Comparison of ENCODE assay signal across 10 cellular contexts in the genomic region with DNA sequence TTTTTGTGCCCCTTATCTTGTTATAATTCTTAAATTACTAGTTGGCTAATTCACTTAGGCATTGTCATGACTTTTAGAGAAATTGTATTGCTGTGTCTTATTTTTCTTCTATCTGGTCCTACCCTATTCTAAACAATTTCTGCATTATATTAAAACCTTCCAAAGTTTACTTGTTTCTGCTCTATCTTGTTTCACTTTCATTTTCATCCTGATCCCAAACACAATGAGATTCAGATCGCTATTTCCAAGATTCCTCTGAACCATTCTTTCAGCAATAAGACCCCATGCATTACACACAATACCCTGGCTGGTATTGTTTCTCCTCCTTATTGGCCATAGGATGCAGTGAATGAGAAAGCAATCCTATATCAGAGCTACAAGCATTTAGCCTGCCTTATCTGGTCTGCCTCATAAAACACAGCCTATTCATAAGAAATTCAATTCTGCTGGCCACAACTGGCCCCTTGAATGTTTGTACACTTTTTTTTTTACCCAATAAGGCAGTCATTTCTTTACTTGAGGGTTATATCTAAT.
A peak's percentile ranks its signal among the peaks of the same experiment; 100 is the strongest.
DNase-seq lines count a peak whose midpoint lies in the region; ATAC-seq and TF ChIP-seq lines count a peak whose summit lies in the region.
"Had no signal": no experiment of that assay in that cellular context is flagged by ENCODE, and none has a peak within 500 bp of the region (broad histone marks: within the 10 kb centered on the region; RNA-seq: fewer than 3 reads in every experiment).

No MANE protein-coding gene starts in this region.

- no peaks in the 10 kb centered on the region for H3K79me2 ChIP-seq in smooth muscle cell (ENCODE audit: low read depth)

- in situ Hi-C loops in GM13977 (cut with MboI; ENCODE audit: low pct_unique_long_range_greater_than_20kb, low sequenced_read_pairs, unreplicated experiment): no loop called here

- no peak overlapping the region for H3K4me3 Mint-ChIP-seq in endothelial cell (ENCODE audit: unreplicated experiment)

- TF ChIP-seq CTCF in RWPE2 (IDR thresholded peaks at IDR 0.05; ENCODE audit: poor library complexity, severe bottlenecking) (no peak), smooth muscle cell (IDR thresholded peaks at IDR 0.05; ENCODE audit: borderline replicate concordance, insufficient read depth, poor library complexity, severe bottlenecking) (no peak), endothelial cell (IDR thresholded peaks at IDR 0.05; ENCODE audit: unreplicated experiment) (no peak), GM13977 (IDR thresholded peaks at IDR 0.05; ENCODE audit: extremely low read depth, insufficient read depth, missing control alignments) (no peak)

- H3K4me2 ChIP-seq in smooth muscle cell: peak overlapping the region; percentile 62

- no peaks in the 10 kb centered on the region for H3K9me3 Mint-ChIP-seq in endothelial cell (ENCODE audit: unreplicated experiment)

- no peaks in the 10 kb centered on the region for H3F3A ChIP-seq in smooth muscle cell (ENCODE audit: low read depth)

- no peak overlapping the region for H3K9ac ChIP-seq in smooth muscle cell (ENCODE audit: low read depth)

- peak overlapping the region; percentile 18 for H2AFZ ChIP-seq in smooth muscle cell (ENCODE audit: low read depth)

- ATAC-seq in RWPE2 (ENCODE audit: low read depth): no peak

- peak; percentile 6 for DNase-seq in ELR (ENCODE audit: low read depth)
- DNase-seq in RWPE2 (ENCODE audit: low spot score): no peak
- peak; percentile 32 for DNase-seq in globus pallidus (ENCODE audit: low spot score)
- no peak for DNase-seq in smooth muscle cell (lab: John Stamatoyannopoulos, UW; ENCODE audit: unreplicated experiment)
- no peak for DNase-seq in endothelial cell (ENCODE audit: low spot score)
- DNase-seq in SIG-M5 (lab: John Stamatoyannopoulos, UW): no peak
- DNase-seq in GM13977 (ENCODE audit: low spot score): no peak
- DNase-seq: MV-4-11 had no signal

- H3K36me3 ChIP-seq in RWPE2 (ENCODE audit: low read depth) (no peaks in the 10 kb centered on the region), smooth muscle cell (ENCODE audit: low read depth) (no peaks in the 10 kb centered on the region)
- H3K36me3 ChIP-seq: cardiac muscle cell, neutrophil had no signal

- H3K27me3 ChIP-seq in RWPE2 (ENCODE audit: insufficient read depth, poor library complexity, severe bottlenecking) (no peaks in the 10 kb centered on the region), smooth muscle cell (ENCODE audit: low read depth) (no peaks in the 10 kb centered on the region)
- H3K27me3 ChIP-seq: cardiac muscle cell, neutrophil had no signal

- H3K4me1 Mint-ChIP-seq in endothelial cell (ENCODE audit: unreplicated experiment): no peaks in the 10 kb centered on the region

- H3K4me1 ChIP-seq in RWPE2 (ENCODE audit: insufficient read depth, poor library complexity, severe bottlenecking) (no peaks in the 10 kb centered on the region), smooth muscle cell (ENCODE audit: low read depth) (no peaks in the 10 kb centered on the region)

- no peaks in the 10 kb centered on the region for H4K20me1 ChIP-seq in smooth muscle cell (ENCODE audit: low read depth)

- H3K9me3 ChIP-seq in RWPE2 (ENCODE audit: severe bottlenecking) (no peaks in the 10 kb centered on the region), smooth muscle cell (replicated peaks; ENCODE audit: low read depth) (no peaks in the 10 kb centered on the region)
- H3K9me3 ChIP-seq: neutrophil had no signal

- no peaks in the 10 kb centered on the region for H3K36me3 Mint-ChIP-seq in endothelial cell (ENCODE audit: low read depth, unreplicated experiment)

- H3K27me3 Mint-ChIP-seq in endothelial cell (ENCODE audit: unreplicated experiment): no peaks in the 10 kb centered on the region

- H3K27ac Mint-ChIP-seq in endothelial cell (ENCODE audit: unreplicated experiment): no peak overlapping the region

- H3K27ac ChIP-seq in RWPE2 (ENCODE audit: poor library complexity, severe bottlenecking) (no peak overlapping the region), smooth muscle cell (ENCODE audit: low read depth) (no peak overlapping the region)
- H3K27ac ChIP-seq: cardiac muscle cell, neutrophil had no signal

- 90% methylated on average over 1 of the region's 1 CpG for whole genome bisulfite sequencing in smooth muscle cell (ENCODE audit: low lambda C conversion rate)

- H3K4me3 ChIP-seq in RWPE2 (ENCODE audit: severe bottlenecking): peak overlapping the region; percentile 13
- H3K4me3 ChIP-seq in smooth muscle cell: no peak overlapping the region
- H3K4me3 ChIP-seq: cardiac muscle cell had no signal

Comparison
In these comparisons a context has a peak if more than half of its experiments do, and no peak if none do; other contexts are left out.
1. DNase-seq: peak in ELR (single experiment) and globus pallidus (single experiment); none in RWPE2 (single experiment), smooth muscle cell (single experiment), endothelial cell (single experiment), SIG-M5 (single experiment) and GM13977 (single experiment).